In genomic region chr5:79990205-79990597, GRCh38 we compare ENCODE assay signal across 8 cellular contexts. TPM values are rescaled to one million over a fixed set of nuclear protein-coding genes. Genes with fewer than 3 reads are reported as not detected.
DNase-seq lines count a peak whose midpoint lies in the region; ATAC-seq and TF ChIP-seq lines count a peak whose summit lies in the region.

No MANE protein-coding gene starts in this region.

- H3K27ac ChIP-seq in GM23248 = peak overlapping the region; percentile 88
- H3K27ac ChIP-seq in OCI-LY1 (ENCODE audit: low read depth, low read length, poor library complexity, severe bottlenecking) = no peak overlapping the region
- H3K27ac ChIP-seq in rectal smooth muscle tissue (ENCODE audit: low read depth, low read length) = peak overlapping the region; percentile 76

- in situ Hi-C loops in GM23248 (cut with MboI) = no loop called here

- H2AFZ ChIP-seq in GM23248 (peak overlapping the region; percentile 95), OCI-LY1 (ENCODE audit: low read length) (no peak overlapping the region)

- 9 to 13% methylated on average over 6 of the region's 6 CpGs for WGBS in GM23248 (ENCODE audit: low coverage in 1 of 2, low lambda C conversion rate in 2 of 2, missing lambda C conversion rate in 2 of 2), 2 experiments

- H4K20me1 ChIP-seq in GM23248 (ENCODE audit: insufficient read depth) = no peaks in the 10 kb centered on the region
- no peaks in the 10 kb centered on the region for H4K20me1 ChIP-seq in OCI-LY1 (ENCODE audit: insufficient read depth, low read length)

- DNase-seq in GM23248 (peak; percentile 82), epithelial cell of proximal tubule (ENCODE audit: low read depth) (no peak), SHP77 treated with DMSO at 0.1 percent for 48 hours (lab: John Stamatoyannopoulos, UW) (no peak), DMS79 treated with DMSO at 0.1 percent for 48 hours (lab: John Stamatoyannopoulos, UW) (no peak), NCI-H187 treated with DMSO at 0.1 percent for 48 hours (lab: John Stamatoyannopoulos, UW) (no peak)

- H3K4me1 ChIP-seq in GM23248 (ENCODE audit: insufficient read depth) (peaks cover 41% of the 10 kb centered on the region), OCI-LY1 (ENCODE audit: insufficient read depth, low read length, severe bottlenecking) (peaks cover 11% of the 10 kb centered on the region), rectal smooth muscle tissue (ENCODE audit: control insufficient read depth, insufficient read depth, low read length) (peaks cover 5% of the 10 kb centered on the region)

- peaks cover 18% of the 10 kb centered on the region for H3K79me2 ChIP-seq in GM23248 (ENCODE audit: insufficient read depth)
- no peaks in the 10 kb centered on the region for H3K79me2 ChIP-seq in OCI-LY1 (ENCODE audit: insufficient read depth, low read length)

- H3K36me3 ChIP-seq in GM23248 (ENCODE audit: low read depth) (peaks cover 21% of the 10 kb centered on the region), OCI-LY1 (ENCODE audit: insufficient read depth, low read length) (peaks cover 4% of the 10 kb centered on the region; the same call in 1 of the 2 replicates), rectal smooth muscle tissue (ENCODE audit: control insufficient read depth, insufficient read depth, low read length) (peaks cover 6% of the 10 kb centered on the region)

- H3K4me3 ChIP-seq in GM23248 = peak overlapping the region; percentile 94
- peak overlapping the region; percentile 77 for H3K4me3 ChIP-seq in OCI-LY1 (ENCODE audit: low read depth, low read length, poor library complexity, severe bottlenecking)
- H3K4me3 ChIP-seq in epithelial cell of proximal tubule (ENCODE audit: low read depth, low read length) = peak overlapping the region; percentile 97
- H3K4me3 ChIP-seq in rectal smooth muscle tissue (ENCODE audit: low read length) = peak overlapping the region; percentile 96

- H3F3A ChIP-seq in GM23248 (ENCODE audit: insufficient read depth) = peaks cover 25% of the 10 kb centered on the region
- no peaks in the 10 kb centered on the region for H3F3A ChIP-seq in OCI-LY1 (ENCODE audit: insufficient read depth, low read length)

- no peak for TF ChIP-seq CTCF in OCI-LY1 (IDR thresholded peaks at IDR 0.05; ENCODE audit: low read length)
- TF ChIP-seq CTCF in epithelial cell of proximal tubule (conservative IDR thresholded peaks at IDR 0.05; ENCODE audit: low read depth, low read length) = no peak

- no peaks in the 10 kb centered on the region for H3K9me2 ChIP-seq in GM23248 (ENCODE audit: insufficient read depth)
- H3K9me2 ChIP-seq in OCI-LY1 (ENCODE audit: low read depth, low read length) = no peaks in the 10 kb centered on the region

- no peaks in the 10 kb centered on the region for H3K27me3 ChIP-seq in GM23248 (replicated peaks; ENCODE audit: insufficient read depth)
- H3K27me3 ChIP-seq in OCI-LY1 (ENCODE audit: insufficient read depth, low read length) = no peaks in the 10 kb centered on the region
- no peaks in the 10 kb centered on the region for H3K27me3 ChIP-seq in rectal smooth muscle tissue (ENCODE audit: control insufficient read depth, insufficient read depth, low read length)

- H3K9me3 ChIP-seq in GM23248 (ENCODE audit: low read depth) (no peaks in the 10 kb centered on the region), OCI-LY1 (ENCODE audit: low read length) (no peaks in the 10 kb centered on the region)

- peak overlapping the region; percentile 93 for H3K9ac ChIP-seq in GM23248
- peak overlapping the region; percentile 77 for H3K9ac ChIP-seq in OCI-LY1 (ENCODE audit: low read length)
- peak overlapping the region; percentile 78 for H3K9ac ChIP-seq in rectal smooth muscle tissue (ENCODE audit: low read length)

- ATAC-seq in GM18499 (IDR thresholded peaks at IDR 0.05; ENCODE audit: insufficient read depth, unreplicated experiment) = peak; percentile 54

- H3K4me2 ChIP-seq in GM23248 (ENCODE audit: unreplicated experiment) (peak overlapping the region; percentile 99), OCI-LY1 (ENCODE audit: low read length) (peak overlapping the region; percentile 76)

RNA-seq across cellular contexts. Expression of gene MTX3, which starts 0.9 kb away (rescaled TPM):
- 18.4 and 24.2 TPM in 2 replicates for total RNA-seq in GM23248 (2014; rRNA removed; shearing (Covaris generic))
- 6.9 and 7.0 TPM in 2 replicates for polyA plus RNA-seq in GM23248 (2016; fragmentation: Nextera tagmentation; extraction: Ambion mirVana)
- total RNA-seq in epithelial cell of proximal tubule = 6.2 and 7.3 TPM in 2 replicates

RNA-seq across cellular contexts. Expression of gene THBS4, which starts 44.9 kb away (rescaled TPM):
- total RNA-seq in GM23248 (2014; rRNA removed; shearing (Covaris generic)) = under 0.01 and 0.43 TPM in 2 replicates
- 0.70 and 0.74 TPM in 2 replicates for polyA plus RNA-seq in GM23248 (2016; fragmentation: Nextera tagmentation; extraction: Ambion mirVana)
- total RNA-seq in epithelial cell of proximal tubule = 0.29 and 1.3 TPM in 2 replicates
